Comparison of ENCODE assay signal across 34 cellular contexts in genomic region chr12:10851243-10851858, GRCh38. TPM values are rescaled to one million over a fixed set of nuclear protein-coding genes. Genes with fewer than 3 reads are reported as not detected.
A peak's percentile ranks its signal among the peaks of the same experiment; 100 is the strongest.
DNase-seq lines count a peak whose midpoint lies in the region; ATAC-seq and TF ChIP-seq lines count a peak whose summit lies in the region.
"Had no signal": no experiment of that assay in that cellular context is flagged by ENCODE, and none has a peak within 500 bp of the region (broad histone marks: within the 10 kb centered on the region; RNA-seq: fewer than 3 reads in every experiment).

No MANE protein-coding gene starts in this region.

- no peak overlapping the region for H3K4me3 Mint-ChIP-seq in activated CD4-positive, alpha-beta T cell treated with anti-CD3 and anti-CD28 coated beads, Interleukin-2, amount 10 ng/mL, durations not matched to agents 7 days and 5 days
- no peak overlapping the region for H3K4me3 Mint-ChIP-seq in T-helper 2 cell treated with Interferon-gamma antibody and Interleukin-4, amounts not matched to agents 5 μg/mL and 100 μg/mL, for 36 hours
- H3K4me3 Mint-ChIP-seq in activated T-helper 1 cell treated with anti-CD3 and anti-CD28 coated beads, Interleukin-12 subunit alpha, Interleukin-12 subunit beta, Interleukin-2, Interleukin-4 antibody, amounts not matched to agents 30 ng/mL and 10 ng/mL and 1 ng/mL, durations not matched to agents 14 hours and 24 hours and 36 hours, result no peak overlapping the region
- H3K4me3 Mint-ChIP-seq: activated naive CD4-positive, alpha-beta T cell treated with anti-CD3 and anti-CD28 coated beads for 36 hours; brain had no signal

- H3K9me2 ChIP-seq in OCI-LY7 (ENCODE audit: insufficient read depth, low read length), result no peaks in the 10 kb centered on the region

- intact Hi-C loops in OCI-LY7 (cut with micrococcal nuclease; ENCODE audit: unreplicated experiment), result no loop called here
- intact Hi-C loops in activated T-helper 1 cell treated with anti-CD3 and anti-CD28 coated beads, Interleukin-12 subunit alpha, Interleukin-12 subunit beta, Interleukin-2, Interleukin-4 antibody, amounts not matched to agents 30 ng/mL and 10 ng/mL and 1 ng/mL, durations not matched to agents 14 hours and 24 hours and 36 hours (cut with micrococcal nuclease), result no loop called here

- DNase-seq in activated CD4-positive, alpha-beta T cell treated with anti-CD3 and anti-CD28 coated beads, Interleukin-2, amount 10 ng/mL, durations not matched to agents 7 days and 5 days, result no peak
- no peak for DNase-seq in activated CD4-positive, alpha-beta T cell treated with anti-CD3 and anti-CD28 coated beads for 1 hour
- no peak for DNase-seq in T-helper 2 cell treated with Interferon-gamma antibody and Interleukin-4, amounts not matched to agents 5 μg/mL and 100 μg/mL, for 36 hours (ENCODE audit: low spot score)
- DNase-seq in foreskin keratinocyte (no peak), OCI-LY7 (ENCODE audit: low spot score) (no peak), hippocampal formation (lab: John Stamatoyannopoulos, UW) (no peak)
- no peak for DNase-seq in stimulated activated naive CD8-positive, alpha-beta T cell treated with anti-CD3 and anti-CD28 coated beads, Interleukin-15, Interleukin-2, amounts not matched to agents 100 U/mL and 50 U/mL, for 24 hours
- no peak for DNase-seq in activated T-helper 1 cell treated with anti-CD3 and anti-CD28 coated beads, Interleukin-12 subunit alpha, Interleukin-12 subunit beta, Interleukin-2, Interleukin-4 antibody, amounts not matched to agents 30 ng/mL and 10 ng/mL and 1 ng/mL, durations not matched to agents 14 hours and 24 hours and 36 hours (ENCODE audit: low spot score)
- DNase-seq: 8988T; activated CD4-positive, alpha-beta T cell treated with anti-CD3 and anti-CD28 coated beads for 4 hours; activated naive CD4-positive, alpha-beta T cell treated with anti-CD3 and anti-CD28 coated beads for 36 hours; amniotic stem cell; C1 segment of cervical spinal cord; effector CD4-positive, alpha-beta T cell; GM23248; KG1; left ventricle myocardium inferior; mesendoderm; MG63; NCI-H2081; NCI-H345; NCI-H69; right lobe of liver; SHP77 treated with DMSO at 0.1 percent for 48 hours; spleen; stimulated activated CD4-positive, alpha-beta T cell treated with anti-CD3 and anti-CD28 coated beads, Interleukin-2, amount 100 ng/mL, for 24 hours; stimulated activated CD8-positive, alpha-beta memory T cell treated with anti-CD3 and anti-CD28 coated beads, Interleukin-4, amount 100 ng/mL, for 48 hours; transverse colon had no signal

- no peaks in the 10 kb centered on the region for H3K9me3 ChIP-seq in OCI-LY7 (ENCODE audit: low read length)
- H3K9me3 ChIP-seq: neutrophil, right lobe of liver had no signal

- H3K4me3 ChIP-seq in OCI-LY7 (ENCODE audit: low read depth, low read length, poor library complexity, severe bottlenecking), result no peak overlapping the region
- H3K4me3 ChIP-seq: GM23248, left ventricle myocardium inferior, MG63, right lobe of liver, spleen, transverse colon had no signal

- peaks cover 53% of the 10 kb centered on the region for H3K36me3 Mint-ChIP-seq in activated CD4-positive, alpha-beta T cell treated with anti-CD3 and anti-CD28 coated beads, Interleukin-2, amount 10 ng/mL, durations not matched to agents 7 days and 5 days (ENCODE audit: low read depth)
- H3K36me3 Mint-ChIP-seq in T-helper 2 cell treated with Interferon-gamma antibody and Interleukin-4, amounts not matched to agents 5 μg/mL and 100 μg/mL, for 36 hours (ENCODE audit: low read depth), result peaks cover 35% of the 10 kb centered on the region
- H3K36me3 Mint-ChIP-seq in activated T-helper 1 cell treated with anti-CD3 and anti-CD28 coated beads, Interleukin-12 subunit alpha, Interleukin-12 subunit beta, Interleukin-2, Interleukin-4 antibody, amounts not matched to agents 30 ng/mL and 10 ng/mL and 1 ng/mL, durations not matched to agents 14 hours and 24 hours and 36 hours (ENCODE audit: low read depth), result peaks cover 10% of the 10 kb centered on the region

- no peaks in the 10 kb centered on the region for H4K20me1 ChIP-seq in OCI-LY7 (ENCODE audit: insufficient read depth, low read length)

- no peak overlapping the region for H3K27ac ChIP-seq in foreskin keratinocyte
- no peak overlapping the region for H3K27ac ChIP-seq in OCI-LY7 (ENCODE audit: low read depth, low read length, poor library complexity, severe bottlenecking)
- H3K27ac ChIP-seq: epithelial cell of prostate, GM23248, left ventricle myocardium inferior, neutrophil, right lobe of liver, spleen, transverse colon had no signal

- H3K4me2 ChIP-seq in OCI-LY7 (ENCODE audit: low read length), result no peak overlapping the region

- no TSS peak for BruUV-seq in OCI-LY7 (replicated peaks; lab: Mats Ljungman, UMichigan)

- CTCF ChIA-PET in activated CD4-positive, alpha-beta T cell treated with anti-CD3 and anti-CD28 coated beads, Interleukin-2, amount 10 ng/mL, durations not matched to agents 7 days and 5 days (lab: Charles Lee), result no interaction called here
- CTCF ChIA-PET in OCI-LY7 (lab: Charles Lee; ENCODE audit: unreplicated experiment), result no interaction called here

- peak; percentile 39 for ATAC-seq in foreskin keratinocyte
- ATAC-seq in stimulated activated naive CD8-positive, alpha-beta T cell treated with anti-CD3 and anti-CD28 coated beads, Interleukin-15, Interleukin-2, amounts not matched to agents 100 U/mL and 50 U/mL, for 24 hours, result peak; percentile 51
- ATAC-seq: Panc1, right lobe of liver had no signal

- no peaks in the 10 kb centered on the region for H3K79me2 ChIP-seq in OCI-LY7 (ENCODE audit: insufficient read depth, low read depth, low read length)

- no peak overlapping the region for H2AFZ ChIP-seq in OCI-LY7 (ENCODE audit: low read length)
- H2AFZ ChIP-seq: GM23248 had no signal

- H3K27me3 ChIP-seq in foreskin keratinocyte, result no peaks in the 10 kb centered on the region
- H3K27me3 ChIP-seq: MG63, neutrophil, right lobe of liver, spleen, transverse colon had no signal

- TF ChIP-seq CTCF in foreskin keratinocyte (conservative IDR thresholded peaks at IDR 0.05) (no peak), OCI-LY7 (conservative IDR thresholded peaks at IDR 0.05; ENCODE audit: low read length) (no peak)

- peaks cover 26% of the 10 kb centered on the region for H3K9me3 Mint-ChIP-seq in activated CD4-positive, alpha-beta T cell treated with anti-CD3 and anti-CD28 coated beads, Interleukin-2, amount 10 ng/mL, durations not matched to agents 7 days and 5 days
- peaks cover 16% of the 10 kb centered on the region for H3K9me3 Mint-ChIP-seq in T-helper 2 cell treated with Interferon-gamma antibody and Interleukin-4, amounts not matched to agents 5 μg/mL and 100 μg/mL, for 36 hours
- peaks cover 12% of the 10 kb centered on the region for H3K9me3 Mint-ChIP-seq in activated T-helper 1 cell treated with anti-CD3 and anti-CD28 coated beads, Interleukin-12 subunit alpha, Interleukin-12 subunit beta, Interleukin-2, Interleukin-4 antibody, amounts not matched to agents 30 ng/mL and 10 ng/mL and 1 ng/mL, durations not matched to agents 14 hours and 24 hours and 36 hours

- no peaks in the 10 kb centered on the region for H3K27me3 Mint-ChIP-seq in activated CD4-positive, alpha-beta T cell treated with anti-CD3 and anti-CD28 coated beads, Interleukin-2, amount 10 ng/mL, durations not matched to agents 7 days and 5 days
- no peaks in the 10 kb centered on the region for H3K27me3 Mint-ChIP-seq in T-helper 2 cell treated with Interferon-gamma antibody and Interleukin-4, amounts not matched to agents 5 μg/mL and 100 μg/mL, for 36 hours (ENCODE audit: low read depth)
- no peaks in the 10 kb centered on the region for H3K27me3 Mint-ChIP-seq in activated T-helper 1 cell treated with anti-CD3 and anti-CD28 coated beads, Interleukin-12 subunit alpha, Interleukin-12 subunit beta, Interleukin-2, Interleukin-4 antibody, amounts not matched to agents 30 ng/mL and 10 ng/mL and 1 ng/mL, durations not matched to agents 14 hours and 24 hours and 36 hours (ENCODE audit: insufficient read depth)
- H3K27me3 Mint-ChIP-seq: brain had no signal

- no peaks in the 10 kb centered on the region for H3K36me3 ChIP-seq in OCI-LY7 (ENCODE audit: insufficient read depth, low read length)
- H3K36me3 ChIP-seq: neutrophil, right lobe of liver, transverse colon had no signal

- POLR2A ChIA-PET in activated CD4-positive, alpha-beta T cell treated with anti-CD3 and anti-CD28 coated beads, Interleukin-2, amount 10 ng/mL, durations not matched to agents 7 days and 5 days (lab: Charles Lee), result no interaction called here
- POLR2A ChIA-PET in OCI-LY7 (lab: Charles Lee), result no interaction called here

- H3K4me1 Mint-ChIP-seq in activated CD4-positive, alpha-beta T cell treated with anti-CD3 and anti-CD28 coated beads, Interleukin-2, amount 10 ng/mL, durations not matched to agents 7 days and 5 days, result peaks cover 43% of the 10 kb centered on the region
- peaks cover 37% of the 10 kb centered on the region for H3K4me1 Mint-ChIP-seq in T-helper 2 cell treated with Interferon-gamma antibody and Interleukin-4, amounts not matched to agents 5 μg/mL and 100 μg/mL, for 36 hours (ENCODE audit: low read depth)
- peaks cover 34% of the 10 kb centered on the region for H3K4me1 Mint-ChIP-seq in activated T-helper 1 cell treated with anti-CD3 and anti-CD28 coated beads, Interleukin-12 subunit alpha, Interleukin-12 subunit beta, Interleukin-2, Interleukin-4 antibody, amounts not matched to agents 30 ng/mL and 10 ng/mL and 1 ng/mL, durations not matched to agents 14 hours and 24 hours and 36 hours (ENCODE audit: low read depth)

- peak overlapping the region; percentile 32 for H3K27ac Mint-ChIP-seq in activated CD4-positive, alpha-beta T cell treated with anti-CD3 and anti-CD28 coated beads, Interleukin-2, amount 10 ng/mL, durations not matched to agents 7 days and 5 days
- peak overlapping the region; percentile 27 for H3K27ac Mint-ChIP-seq in T-helper 2 cell treated with Interferon-gamma antibody and Interleukin-4, amounts not matched to agents 5 μg/mL and 100 μg/mL, for 36 hours
- H3K27ac Mint-ChIP-seq in activated T-helper 1 cell treated with anti-CD3 and anti-CD28 coated beads, Interleukin-12 subunit alpha, Interleukin-12 subunit beta, Interleukin-2, Interleukin-4 antibody, amounts not matched to agents 30 ng/mL and 10 ng/mL and 1 ng/mL, durations not matched to agents 14 hours and 24 hours and 36 hours, result no peak overlapping the region
- H3K27ac Mint-ChIP-seq: activated naive CD4-positive, alpha-beta T cell treated with anti-CD3 and anti-CD28 coated beads for 36 hours; brain had no signal

- H3K4me1 ChIP-seq in foreskin keratinocyte (no peaks in the 10 kb centered on the region), OCI-LY7 (ENCODE audit: insufficient read depth, low read length, poor library complexity, severe bottlenecking) (no peaks in the 10 kb centered on the region)
- H3K4me1 ChIP-seq: right lobe of liver, spleen, transverse colon had no signal

RNA-seq across cellular contexts. Expression of gene PRR4, which starts 2.1 kb away (rescaled TPM):
- 1 to 10 TPM; 1.9 to 2.5 TPM for total RNA-seq in activated CD4-positive, alpha-beta T cell treated with anti-CD3 and anti-CD28 coated beads, Interleukin-2, amount 10 ng/mL, durations not matched to agents 7 days and 5 days
- total RNA-seq in foreskin keratinocyte, result 1.2 TPM in 2 replicates
- 0.66 and 1.8 TPM in 2 replicates for polyA plus RNA-seq in foreskin keratinocyte
- total RNA-seq in OCI-LY7 (2014; rRNA removed; shearing (Covaris generic)), result 1.4 and 1.5 TPM in 2 replicates
- 1.3 TPM in 1 of 2 replicates, not detected in the other for total RNA-seq in OCI-LY7 (2022)
- 1.9 and 3.6 TPM in 2 replicates for total RNA-seq in activated T-helper 1 cell treated with anti-CD3 and anti-CD28 coated beads, Interleukin-12 subunit alpha, Interleukin-12 subunit beta, Interleukin-2, Interleukin-4 antibody, amounts not matched to agents 30 ng/mL and 10 ng/mL and 1 ng/mL, durations not matched to agents 14 hours and 24 hours and 36 hours
- total RNA-seq: activated naive CD4-positive, alpha-beta T cell treated with anti-CD3 and anti-CD28 coated beads for 36 hours had no signal

RNA-seq across cellular contexts. Expression of gene TAS2R10, which starts 25.2 kb away (rescaled TPM):
- under 1 TPM; 0.25 to 0.46 TPM for total RNA-seq in activated CD4-positive, alpha-beta T cell treated with anti-CD3 and anti-CD28 coated beads, Interleukin-2, amount 10 ng/mL, durations not matched to agents 7 days and 5 days
- total RNA-seq in foreskin keratinocyte, result not detected in 2 replicates
- polyA plus RNA-seq in foreskin keratinocyte, result 0.07 TPM in 1 of 2 replicates, not detected in the other
- 0.50 TPM in 1 of 2 replicates, not detected in the other for total RNA-seq in OCI-LY7 (2014; rRNA removed; shearing (Covaris generic))
- total RNA-seq in OCI-LY7 (2022), result not detected in 2 replicates
- not detected in 2 replicates for total RNA-seq in activated T-helper 1 cell treated with anti-CD3 and anti-CD28 coated beads, Interleukin-12 subunit alpha, Interleukin-12 subunit beta, Interleukin-2, Interleukin-4 antibody, amounts not matched to agents 30 ng/mL and 10 ng/mL and 1 ng/mL, durations not matched to agents 14 hours and 24 hours and 36 hours
- total RNA-seq: activated naive CD4-positive, alpha-beta T cell treated with anti-CD3 and anti-CD28 coated beads for 36 hours; GM23248; left ventricle myocardium inferior had no signal
- polyA plus RNA-seq: GM23248 had no signal

RNA-seq across cellular contexts. Expression of gene PRH1, which starts 32.7 kb away (rescaled TPM):
- total RNA-seq in activated CD4-positive, alpha-beta T cell treated with anti-CD3 and anti-CD28 coated beads, Interleukin-2, amount 10 ng/mL, durations not matched to agents 7 days and 5 days, result 10 to 100 TPM; 21.7 to 24.5 TPM
- total RNA-seq in foreskin keratinocyte (7.4 and 8.6 TPM in 2 replicates), OCI-LY7 (2022) (22.6 and 30.4 TPM in 2 replicates)
- polyA plus RNA-seq in foreskin keratinocyte, result 3.3 and 3.5 TPM in 2 replicates
- total RNA-seq in OCI-LY7 (2014; rRNA removed; shearing (Covaris generic)), result 26.8 and 41.4 TPM in 2 replicates
- 18.4 and 19.6 TPM in 2 replicates for total RNA-seq in activated T-helper 1 cell treated with anti-CD3 and anti-CD28 coated beads, Interleukin-12 subunit alpha, Interleukin-12 subunit beta, Interleukin-2, Interleukin-4 antibody, amounts not matched to agents 30 ng/mL and 10 ng/mL and 1 ng/mL, durations not matched to agents 14 hours and 24 hours and 36 hours

RNA-seq across cellular contexts. Expression of gene TAS2R9, which starts 41.4 kb away (rescaled TPM):
- total RNA-seq in activated CD4-positive, alpha-beta T cell treated with anti-CD3 and anti-CD28 coated beads, Interleukin-2, amount 10 ng/mL, durations not matched to agents 7 days and 5 days, result not detected
- total RNA-seq in foreskin keratinocyte, result not detected in 2 replicates
- polyA plus RNA-seq in foreskin keratinocyte, result not detected in 2 replicates
- not detected in 2 replicates for total RNA-seq in OCI-LY7 (2014; rRNA removed; shearing (Covaris generic))
- total RNA-seq in OCI-LY7 (2022), result not detected in 2 replicates
- total RNA-seq in activated T-helper 1 cell treated with anti-CD3 and anti-CD28 coated beads, Interleukin-12 subunit alpha, Interleukin-12 subunit beta, Interleukin-2, Interleukin-4 antibody, amounts not matched to agents 30 ng/mL and 10 ng/mL and 1 ng/mL, durations not matched to agents 14 hours and 24 hours and 36 hours, result not detected in 2 replicates
- total RNA-seq: activated naive CD4-positive, alpha-beta T cell treated with anti-CD3 and anti-CD28 coated beads for 36 hours; GM23248; left ventricle myocardium inferior; right lobe of liver; transverse colon had no signal
- polyA plus RNA-seq: GM23248, spleen had no signal

RNA-seq across cellular contexts. Expression of gene TAS2R8, which starts 44.3 kb away (rescaled TPM):
- total RNA-seq in activated CD4-positive, alpha-beta T cell treated with anti-CD3 and anti-CD28 coated beads, Interleukin-2, amount 10 ng/mL, durations not matched to agents 7 days and 5 days, result not detected
- total RNA-seq in foreskin keratinocyte, result not detected in 2 replicates
- polyA plus RNA-seq in foreskin keratinocyte, result not detected in 2 replicates
- not detected in 2 replicates for total RNA-seq in OCI-LY7 (2014; rRNA removed; shearing (Covaris generic))
- total RNA-seq in OCI-LY7 (2022), result not detected in 2 replicates
- not detected in 2 replicates for total RNA-seq in activated T-helper 1 cell treated with anti-CD3 and anti-CD28 coated beads, Interleukin-12 subunit alpha, Interleukin-12 subunit beta, Interleukin-2, Interleukin-4 antibody, amounts not matched to agents 30 ng/mL and 10 ng/mL and 1 ng/mL, durations not matched to agents 14 hours and 24 hours and 36 hours
- total RNA-seq: activated naive CD4-positive, alpha-beta T cell treated with anti-CD3 and anti-CD28 coated beads for 36 hours; glomerular endothelial cell; GM23248; left ventricle myocardium inferior; posterior vena cava; right lobe of liver; spleen; transverse colon had no signal
- polyA plus RNA-seq: GM23248 had no signal
